ENCODE assay signal across 22 cellular contexts in the genomic region with DNA sequence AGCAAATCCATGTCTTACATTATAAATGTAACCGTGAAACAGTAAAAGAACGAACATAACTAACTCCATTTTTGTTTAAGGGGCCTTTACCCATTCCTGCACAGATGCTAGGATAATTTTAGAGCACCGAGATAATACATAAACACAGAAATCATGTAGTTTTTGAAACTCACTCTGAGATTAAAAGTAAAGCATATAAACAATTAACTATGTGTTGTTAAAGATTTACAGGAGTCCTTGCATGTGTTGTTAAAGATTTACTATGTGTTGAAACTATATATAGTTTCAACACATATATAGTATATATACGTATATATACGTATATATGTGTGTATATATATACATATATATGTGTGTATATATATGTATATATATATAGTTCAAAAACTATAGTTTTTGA. TPM values are rescaled to one million over a fixed set of nuclear protein-coding genes. Genes with fewer than 3 reads are reported as not detected.
"Had no signal": no experiment of that assay in that cellular context is flagged by ENCODE, and none has a peak within 500 bp of the region (broad histone marks: within the 10 kb centered on the region; RNA-seq: fewer than 3 reads in every experiment).

No MANE protein-coding gene starts in this region.

- H3K27me3 Mint-ChIP-seq: activated naive CD8-positive, alpha-beta T cell treated with anti-CD3 and anti-CD28 coated beads for 36 hours had no signal

- H3K4me2 ChIP-seq: KMS-11, PC-9 had no signal

- H3K9ac ChIP-seq: KMS-11 had no signal

- H3K27ac ChIP-seq: brain microvascular endothelial cell, cardiac muscle cell, KMS-11, PC-9 had no signal

- DNase-seq: activated B cell treated with CpG ODN at 0.5 μM for 24 hours; activated CD4-positive, alpha-beta T cell treated with anti-CD3 and anti-CD28 coated beads for 1 hour; activated CD4-positive, alpha-beta T cell treated with anti-CD3 and anti-CD28 coated beads, Interleukin-2, amount 10 ng/mL, durations not matched to agents 24 days and 14 days; activated CD4-positive, alpha-beta T cell treated with anti-CD3 and anti-CD28 coated beads, Interleukin-2, amount 50 U/mL, for 48 hours; activated CD8-positive, alpha-beta memory T cell treated with anti-CD3 and anti-CD28 coated beads, Interleukin-2, amount 10 ng/mL, durations not matched to agents 7 days and 5 days; activated naive CD4-positive, alpha-beta T cell treated with anti-CD3 and anti-CD28 coated beads, Interleukin-2, amount 10 ng/mL, durations not matched to agents 7 days and 5 days; activated naive CD8-positive, alpha-beta T cell treated with anti-CD3 and anti-CD28 coated beads for 36 hours; activated T-cell treated with anti-CD3 and anti-CD28 coated beads, Interleukin-2, amount 50 U/mL, for 24 hours; brain microvascular endothelial cell; NCI-H1436; NCI-H1694 treated with DMSO at 0.1 percent for 48 hours; NCI-H446; NCI-H524; PC-9; SIG-M5; T-helper 17 cell; T-helper 9 cell had no signal

- H3K4me3 ChIP-seq: cardiac muscle cell, PC-9 had no signal

- H3K27me3 ChIP-seq: brain microvascular endothelial cell, cardiac muscle cell had no signal

- ATAC-seq: activated CD8-positive, alpha-beta memory T cell treated with anti-CD3 and anti-CD28 coated beads, Interleukin-2, amount 10 ng/mL, durations not matched to agents 7 days and 5 days; T-helper 17 cell had no signal

- H2AFZ ChIP-seq: PC-9 had no signal

- H3K36me3 ChIP-seq: brain microvascular endothelial cell, cardiac muscle cell had no signal

- H3K36me3 Mint-ChIP-seq: activated CD8-positive, alpha-beta memory T cell treated with anti-CD3 and anti-CD28 coated beads, Interleukin-2, amount 10 ng/mL, durations not matched to agents 7 days and 5 days; activated naive CD4-positive, alpha-beta T cell treated with anti-CD3 and anti-CD28 coated beads, Interleukin-2, amount 10 ng/mL, durations not matched to agents 7 days and 5 days; activated naive CD8-positive, alpha-beta T cell treated with anti-CD3 and anti-CD28 coated beads for 36 hours had no signal

- H3K9me3 Mint-ChIP-seq: activated B cell treated with CpG ODN at 0.5 μM for 24 hours; activated CD4-positive, alpha-beta T cell treated with anti-CD3 and anti-CD28 coated beads, Interleukin-2, amount 10 ng/mL, durations not matched to agents 24 days and 14 days; activated naive CD4-positive, alpha-beta T cell treated with anti-CD3 and anti-CD28 coated beads, Interleukin-2, amount 10 ng/mL, durations not matched to agents 7 days and 5 days; activated naive CD8-positive, alpha-beta T cell treated with anti-CD3 and anti-CD28 coated beads for 36 hours; activated T-cell treated with anti-CD3 and anti-CD28 coated beads, Interleukin-2, amount 50 U/mL, for 24 hours; activated T-helper 1 cell treated with anti-CD3 and anti-CD28 coated beads, Interleukin-12 subunit alpha, Interleukin-12 subunit beta, Interleukin-2, Interleukin-4 antibody, amounts not matched to agents 30 ng/mL and 10 ng/mL and 1 ng/mL, durations not matched to agents 14 hours and 24 hours and 36 hours had no signal

- H3K4me1 Mint-ChIP-seq: activated B cell treated with CpG ODN at 0.5 μM for 24 hours had no signal

- H3K27ac Mint-ChIP-seq: activated B cell treated with CpG ODN at 0.5 μM for 24 hours; activated CD4-positive, alpha-beta T cell treated with anti-CD3 and anti-CD28 coated beads, Interleukin-2, amount 10 ng/mL, durations not matched to agents 24 days and 14 days; activated CD8-positive, alpha-beta memory T cell treated with anti-CD3 and anti-CD28 coated beads, Interleukin-2, amount 10 ng/mL, durations not matched to agents 7 days and 5 days; activated naive CD4-positive, alpha-beta T cell treated with anti-CD3 and anti-CD28 coated beads, Interleukin-2, amount 10 ng/mL, durations not matched to agents 7 days and 5 days; activated naive CD8-positive, alpha-beta T cell treated with anti-CD3 and anti-CD28 coated beads for 36 hours; activated T-cell treated with anti-CD3 and anti-CD28 coated beads, Interleukin-2, amount 50 U/mL, for 24 hours; activated T-helper 1 cell treated with anti-CD3 and anti-CD28 coated beads, Interleukin-12 subunit alpha, Interleukin-12 subunit beta, Interleukin-2, Interleukin-4 antibody, amounts not matched to agents 30 ng/mL and 10 ng/mL and 1 ng/mL, durations not matched to agents 14 hours and 24 hours and 36 hours; T-helper 17 cell had no signal

- H3K4me3 Mint-ChIP-seq: activated B cell treated with CpG ODN at 0.5 μM for 24 hours; activated CD4-positive, alpha-beta T cell treated with anti-CD3 and anti-CD28 coated beads, Interleukin-2, amount 10 ng/mL, durations not matched to agents 24 days and 14 days; activated CD8-positive, alpha-beta memory T cell treated with anti-CD3 and anti-CD28 coated beads, Interleukin-2, amount 10 ng/mL, durations not matched to agents 7 days and 5 days; activated naive CD4-positive, alpha-beta T cell treated with anti-CD3 and anti-CD28 coated beads, Interleukin-2, amount 10 ng/mL, durations not matched to agents 7 days and 5 days; activated naive CD8-positive, alpha-beta T cell treated with anti-CD3 and anti-CD28 coated beads for 36 hours; activated T-cell treated with anti-CD3 and anti-CD28 coated beads, Interleukin-2, amount 50 U/mL, for 24 hours; activated T-helper 1 cell treated with anti-CD3 and anti-CD28 coated beads, Interleukin-12 subunit alpha, Interleukin-12 subunit beta, Interleukin-2, Interleukin-4 antibody, amounts not matched to agents 30 ng/mL and 10 ng/mL and 1 ng/mL, durations not matched to agents 14 hours and 24 hours and 36 hours; T-helper 17 cell had no signal

RNA-seq across cellular contexts. Expression of a gene that starts 7.2 kb away (rescaled TPM):
- total RNA-seq: activated B cell treated with CpG ODN at 0.5 μM for 24 hours; activated CD4-positive, alpha-beta T cell treated with anti-CD3 and anti-CD28 coated beads, Interleukin-2, amount 10 ng/mL, durations not matched to agents 24 days and 14 days; activated CD8-positive, alpha-beta memory T cell treated with anti-CD3 and anti-CD28 coated beads, Interleukin-2, amount 10 ng/mL, durations not matched to agents 7 days and 5 days; activated naive CD8-positive, alpha-beta T cell treated with anti-CD3 and anti-CD28 coated beads for 36 hours; activated T-helper 1 cell treated with anti-CD3 and anti-CD28 coated beads, Interleukin-12 subunit alpha, Interleukin-12 subunit beta, Interleukin-2, Interleukin-4 antibody, amounts not matched to agents 30 ng/mL and 10 ng/mL and 1 ng/mL, durations not matched to agents 14 hours and 24 hours and 36 hours; cardiac muscle cell; PC-9; RPMI7951; T-helper 17 cell had no signal
- polyA plus RNA-seq: cardiac muscle cell had no signal

RNA-seq across cellular contexts. Expression of a gene that starts 18.2 kb away (rescaled TPM):
- total RNA-seq: activated B cell treated with CpG ODN at 0.5 μM for 24 hours; activated CD4-positive, alpha-beta T cell treated with anti-CD3 and anti-CD28 coated beads, Interleukin-2, amount 10 ng/mL, durations not matched to agents 24 days and 14 days; activated CD8-positive, alpha-beta memory T cell treated with anti-CD3 and anti-CD28 coated beads, Interleukin-2, amount 10 ng/mL, durations not matched to agents 7 days and 5 days; activated naive CD8-positive, alpha-beta T cell treated with anti-CD3 and anti-CD28 coated beads for 36 hours; activated T-helper 1 cell treated with anti-CD3 and anti-CD28 coated beads, Interleukin-12 subunit alpha, Interleukin-12 subunit beta, Interleukin-2, Interleukin-4 antibody, amounts not matched to agents 30 ng/mL and 10 ng/mL and 1 ng/mL, durations not matched to agents 14 hours and 24 hours and 36 hours; cardiac muscle cell; MCF 10A; RPMI7951; T-helper 17 cell had no signal
- polyA plus RNA-seq: cardiac muscle cell had no signal
